Comparison of ENCODE assay signal across 12 cellular contexts in the genomic region with DNA sequence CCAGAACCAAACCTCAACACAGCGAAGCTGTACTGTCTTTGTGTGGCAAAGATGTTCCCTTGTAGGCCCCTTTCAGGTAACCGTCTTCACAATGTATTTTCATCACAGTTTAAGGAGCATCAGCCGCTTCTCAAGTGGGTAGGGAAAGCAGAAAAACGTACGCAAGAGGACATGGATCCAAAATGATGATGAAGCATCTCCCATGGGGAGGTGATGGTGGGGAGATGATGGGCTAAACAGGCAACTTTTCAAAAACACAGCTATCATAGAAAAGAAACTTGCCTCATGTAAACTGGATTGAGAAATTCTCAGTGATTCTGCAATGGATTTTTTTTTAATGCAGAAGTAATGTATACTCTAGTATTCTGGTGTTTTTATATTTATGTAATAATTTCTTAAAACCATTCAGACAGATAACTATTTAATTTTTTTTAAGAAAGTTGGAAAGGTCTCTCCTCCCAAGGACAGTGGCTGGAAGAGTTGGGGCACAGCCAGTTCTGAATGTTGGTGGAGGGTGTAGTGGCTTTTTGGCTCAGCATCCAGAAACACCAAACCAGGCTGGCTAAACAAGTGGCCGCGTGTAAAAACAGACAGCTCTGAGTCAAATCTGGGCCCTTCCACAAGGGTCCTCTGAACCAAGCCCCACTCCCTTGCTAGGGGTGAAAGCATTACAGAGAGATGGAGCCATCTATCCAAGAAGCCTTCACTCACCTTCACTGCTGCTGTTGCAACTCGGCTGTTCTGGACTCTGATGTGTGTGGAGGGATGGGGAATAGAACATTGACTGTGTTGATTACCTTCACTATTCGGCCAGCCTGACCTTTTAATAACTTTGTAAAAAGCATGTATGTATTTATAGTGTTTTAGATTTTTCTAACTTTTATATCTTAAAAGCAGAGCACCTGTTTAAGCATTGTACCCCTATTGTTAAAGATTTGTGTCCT.
DNase-seq lines count a peak whose midpoint lies in the region; ATAC-seq and TF ChIP-seq lines count a peak whose summit lies in the region.
"Had no signal": no experiment of that assay in that cellular context is flagged by ENCODE, and none has a peak within 500 bp of the region (broad histone marks: within the 10 kb centered on the region; RNA-seq: fewer than 3 reads in every experiment).

No MANE protein-coding gene starts in this region.

- POLR2A ChIA-PET in activated CD4-positive, alpha-beta T cell treated with anti-CD3 and anti-CD28 coated beads, Interleukin-2, amount 10 ng/mL, durations not matched to agents 7 days and 5 days (lab: Charles Lee): interaction anchor here (0.6 kb wide), 1 partner anchor 79 kb away, joined by 3 read pairs; no protein-coding TSS in a partner anchor

- no peak for TF ChIP-seq POLR2A in suprapubic skin (IDR thresholded peaks at IDR 0.05)

- peak overlapping the region; percentile 68 for H3K27ac Mint-ChIP-seq in activated CD4-positive, alpha-beta T cell treated with anti-CD3 and anti-CD28 coated beads, Interleukin-2, amount 10 ng/mL, durations not matched to agents 7 days and 5 days
- peak overlapping the region; percentile 31 for H3K27ac Mint-ChIP-seq in activated T-helper 1 cell treated with anti-CD3 and anti-CD28 coated beads, Interleukin-12 subunit alpha, Interleukin-12 subunit beta, Interleukin-2, Interleukin-4 antibody, amounts not matched to agents 30 ng/mL and 10 ng/mL and 1 ng/mL, durations not matched to agents 14 hours and 24 hours and 36 hours
- H3K27ac Mint-ChIP-seq in immature natural killer cell: peak overlapping the region in 5 of 6 donors; percentile 19 to 69 (median 29)

- H3K27me3 Mint-ChIP-seq in activated CD4-positive, alpha-beta T cell treated with anti-CD3 and anti-CD28 coated beads, Interleukin-2, amount 10 ng/mL, durations not matched to agents 7 days and 5 days: no peaks in the 10 kb centered on the region
- no peaks in the 10 kb centered on the region for H3K27me3 Mint-ChIP-seq in activated T-helper 1 cell treated with anti-CD3 and anti-CD28 coated beads, Interleukin-12 subunit alpha, Interleukin-12 subunit beta, Interleukin-2, Interleukin-4 antibody, amounts not matched to agents 30 ng/mL and 10 ng/mL and 1 ng/mL, durations not matched to agents 14 hours and 24 hours and 36 hours (ENCODE audit: insufficient read depth)
- peaks cover 2 to 4% (median 3%) of the 10 kb centered on the region in 3 donors for H3K27me3 Mint-ChIP-seq in immature natural killer cell (ENCODE audit: low read depth in 3 of 3)

- DNase-seq in activated CD4-positive, alpha-beta T cell treated with anti-CD3 and anti-CD28 coated beads, Interleukin-2, amount 10 ng/mL, durations not matched to agents 7 days and 5 days: no peak
- no peak for DNase-seq in activated CD4-positive, alpha-beta T cell treated with anti-CD3 and anti-CD28 coated beads for 48 hours
- no peak for DNase-seq in activated T-helper 1 cell treated with anti-CD3 and anti-CD28 coated beads, Interleukin-12 subunit alpha, Interleukin-12 subunit beta, Interleukin-2, Interleukin-4 antibody, amounts not matched to agents 30 ng/mL and 10 ng/mL and 1 ng/mL, durations not matched to agents 14 hours and 24 hours and 36 hours (ENCODE audit: low spot score)
- DNase-seq in immature natural killer cell (no peak), suprapubic skin (ENCODE audit: low spot score in 2 of 2) (no peak), cerebellar nuclear complex (lab: John Stamatoyannopoulos, UW) (no peak), SJCRH30 (no peak)
- DNase-seq: NCI-H1694 treated with DMSO at 0.1 percent for 48 hours, SW 1271 had no signal

- H3K9me3 ChIP-seq in suprapubic skin (no peaks in the 10 kb centered on the region), SJCRH30 (replicated peaks) (no peaks in the 10 kb centered on the region)

- H3K27ac ChIP-seq in suprapubic skin (peak overlapping the region; percentile 61), SJCRH30 (no peak overlapping the region)

- CTCF ChIA-PET in activated CD4-positive, alpha-beta T cell treated with anti-CD3 and anti-CD28 coated beads, Interleukin-2, amount 10 ng/mL, durations not matched to agents 7 days and 5 days (lab: Charles Lee): interaction anchor here (1.2 to 1.5 kb wide), 2 partner anchors 10 to 248 kb away, joined by 3 to 4 read pairs; no protein-coding TSS in a partner anchor

- no peak for TF ChIP-seq CTCF in suprapubic skin (IDR thresholded peaks at IDR 0.05)

- peaks cover 45% of the 10 kb centered on the region for H3K4me1 ChIP-seq in suprapubic skin
- peaks cover 6% of the 10 kb centered on the region; the same call in 1 of the 2 replicates for H3K4me1 ChIP-seq in SJCRH30

- H3K27me3 ChIP-seq in suprapubic skin (no peaks in the 10 kb centered on the region), SJCRH30 (no peaks in the 10 kb centered on the region)

- TF ChIP-seq EP300 in suprapubic skin (IDR thresholded peaks at IDR 0.05): no peak

- H3K9me3 Mint-ChIP-seq in activated CD4-positive, alpha-beta T cell treated with anti-CD3 and anti-CD28 coated beads, Interleukin-2, amount 10 ng/mL, durations not matched to agents 7 days and 5 days: no peaks in the 10 kb centered on the region
- no peaks in the 10 kb centered on the region for H3K9me3 Mint-ChIP-seq in activated T-helper 1 cell treated with anti-CD3 and anti-CD28 coated beads, Interleukin-12 subunit alpha, Interleukin-12 subunit beta, Interleukin-2, Interleukin-4 antibody, amounts not matched to agents 30 ng/mL and 10 ng/mL and 1 ng/mL, durations not matched to agents 14 hours and 24 hours and 36 hours
- no peaks in the 10 kb centered on the region for H3K9me3 Mint-ChIP-seq in immature natural killer cell

- no peak overlapping the region for H3K4me3 ChIP-seq in suprapubic skin
- no peak overlapping the region for H3K4me3 ChIP-seq in SJCRH30

- peaks cover 18% of the 10 kb centered on the region for H3K4me1 Mint-ChIP-seq in activated CD4-positive, alpha-beta T cell treated with anti-CD3 and anti-CD28 coated beads, Interleukin-2, amount 10 ng/mL, durations not matched to agents 7 days and 5 days
- H3K4me1 Mint-ChIP-seq in activated T-helper 1 cell treated with anti-CD3 and anti-CD28 coated beads, Interleukin-12 subunit alpha, Interleukin-12 subunit beta, Interleukin-2, Interleukin-4 antibody, amounts not matched to agents 30 ng/mL and 10 ng/mL and 1 ng/mL, durations not matched to agents 14 hours and 24 hours and 36 hours (ENCODE audit: low read depth): peaks cover 37% of the 10 kb centered on the region
- peaks cover 6 to 18% of the 10 kb centered on the region in 2 donors for H3K4me1 Mint-ChIP-seq in immature natural killer cell
- H3K4me1 Mint-ChIP-seq: neural crest cell had no signal

- H3K36me3 Mint-ChIP-seq in activated CD4-positive, alpha-beta T cell treated with anti-CD3 and anti-CD28 coated beads, Interleukin-2, amount 10 ng/mL, durations not matched to agents 7 days and 5 days (ENCODE audit: low read depth): peaks cover 68% of the 10 kb centered on the region
- H3K36me3 Mint-ChIP-seq in activated T-helper 1 cell treated with anti-CD3 and anti-CD28 coated beads, Interleukin-12 subunit alpha, Interleukin-12 subunit beta, Interleukin-2, Interleukin-4 antibody, amounts not matched to agents 30 ng/mL and 10 ng/mL and 1 ng/mL, durations not matched to agents 14 hours and 24 hours and 36 hours (ENCODE audit: low read depth): peaks cover 65% of the 10 kb centered on the region
- H3K36me3 Mint-ChIP-seq in immature natural killer cell: peaks cover 7 to 28% (median 8%) of the 10 kb centered on the region in 3 donors

- no peak overlapping the region for H3K4me3 Mint-ChIP-seq in activated CD4-positive, alpha-beta T cell treated with anti-CD3 and anti-CD28 coated beads, Interleukin-2, amount 10 ng/mL, durations not matched to agents 7 days and 5 days
- H3K4me3 Mint-ChIP-seq in activated T-helper 1 cell treated with anti-CD3 and anti-CD28 coated beads, Interleukin-12 subunit alpha, Interleukin-12 subunit beta, Interleukin-2, Interleukin-4 antibody, amounts not matched to agents 30 ng/mL and 10 ng/mL and 1 ng/mL, durations not matched to agents 14 hours and 24 hours and 36 hours: no peak overlapping the region
- H3K4me3 Mint-ChIP-seq in immature natural killer cell: peak overlapping the region in 1 of 5 donors; percentile 19
- H3K4me3 Mint-ChIP-seq: neural crest cell had no signal

- ATAC-seq in HG02938 (IDR thresholded peaks at IDR 0.05; ENCODE audit: unreplicated experiment): no peak
- ATAC-seq: HCT116 had no signal

- 72% methylated on average over 9 of the region's 9 CpGs for WGBS in suprapubic skin

- intact Hi-C loops in activated T-helper 1 cell treated with anti-CD3 and anti-CD28 coated beads, Interleukin-12 subunit alpha, Interleukin-12 subunit beta, Interleukin-2, Interleukin-4 antibody, amounts not matched to agents 30 ng/mL and 10 ng/mL and 1 ng/mL, durations not matched to agents 14 hours and 24 hours and 36 hours (cut with micrococcal nuclease): no loop called here

- H3K36me3 ChIP-seq in suprapubic skin: peaks cover 30% of the 10 kb centered on the region
- H3K36me3 ChIP-seq in SJCRH30: peaks cover 34% of the 10 kb centered on the region
